In genomic region chr7:106069471-106070200, GRCh38 we compare ENCODE assay signal across 13 cellular contexts. TPM values are rescaled to one million over a fixed set of nuclear protein-coding genes. Genes with fewer than 3 reads are reported as not detected.
DNase-seq lines count a peak whose midpoint lies in the region; TF ChIP-seq lines count a peak whose summit lies in the region.
"Had no signal": no experiment of that assay in that cellular context is flagged by ENCODE, and none has a peak within 500 bp of the region (broad histone marks: within the 10 kb centered on the region; RNA-seq: fewer than 3 reads in every experiment).

No MANE protein-coding gene starts in this region.

- H3K9me3 Mint-ChIP-seq in Calu3 (ENCODE audit: low read depth, unreplicated experiment) (no peaks in the 10 kb centered on the region), neural progenitor cell (no peaks in the 10 kb centered on the region)
- no peaks in the 10 kb centered on the region for H3K9me3 Mint-ChIP-seq in activated T-helper 2 cell treated with anti-CD3 and anti-CD28 coated beads, Interferon-gamma antibody, Interleukin-2, Interleukin-4, amounts not matched to agents 10 μg/mL and 5 μg/mL and 100 μg/mL, durations not matched to agents 14 hours and 24 hours and 36 hours

- no peak overlapping the region for H3K27ac ChIP-seq in neural progenitor cell

- no peaks in the 10 kb centered on the region for H4K20me1 ChIP-seq in neural progenitor cell (ENCODE audit: low read depth)

- H3K27ac Mint-ChIP-seq in Calu3 (ENCODE audit: unreplicated experiment) (peak overlapping the region; percentile 52), neural progenitor cell (no peak overlapping the region)
- peak overlapping the region; percentile 43 for H3K27ac Mint-ChIP-seq in activated T-helper 2 cell treated with anti-CD3 and anti-CD28 coated beads, Interferon-gamma antibody, Interleukin-2, Interleukin-4, amounts not matched to agents 10 μg/mL and 5 μg/mL and 100 μg/mL, durations not matched to agents 14 hours and 24 hours and 36 hours

- CTCF ChIA-PET in Calu3 (lab: Charles Lee), result no interaction called here

- H3K4me1 Mint-ChIP-seq in Calu3 (ENCODE audit: low read depth, unreplicated experiment) (peaks cover 58% of the 10 kb centered on the region), neural progenitor cell (peaks cover 35% of the 10 kb centered on the region)
- peaks cover 58% of the 10 kb centered on the region for H3K4me1 Mint-ChIP-seq in activated T-helper 2 cell treated with anti-CD3 and anti-CD28 coated beads, Interferon-gamma antibody, Interleukin-2, Interleukin-4, amounts not matched to agents 10 μg/mL and 5 μg/mL and 100 μg/mL, durations not matched to agents 14 hours and 24 hours and 36 hours (ENCODE audit: low read depth)

- intact Hi-C loops in Calu3 (cut with micrococcal nuclease; ENCODE audit: unreplicated experiment), result loop anchor here (5.0 kb wide), 1 partner anchor 43 kb away; the partner anchor contains the start of gene SYPL1
- intact Hi-C loops in activated T-helper 2 cell treated with anti-CD3 and anti-CD28 coated beads, Interferon-gamma antibody, Interleukin-2, Interleukin-4, amounts not matched to agents 10 μg/mL and 5 μg/mL and 100 μg/mL, durations not matched to agents 14 hours and 24 hours and 36 hours (cut with micrococcal nuclease), result loop anchor here (10.0 kb wide), 1 partner anchor 215 kb away; the partner anchor contains the start of gene NAMPT

- peaks cover 11% of the 10 kb centered on the region for H3F3A ChIP-seq in neural progenitor cell (ENCODE audit: low read depth)

- no peaks in the 10 kb centered on the region for H3K27me3 ChIP-seq in neural progenitor cell
- H3K27me3 ChIP-seq: adrenal gland had no signal

- TF ChIP-seq CTCF in Calu3 (IDR thresholded peaks at IDR 0.05; ENCODE audit: unreplicated experiment) (no peak), neural progenitor cell (IDR thresholded peaks at IDR 0.05) (no peak)

- H3K4me3 ChIP-seq in neural progenitor cell, result no peak overlapping the region
- H3K4me3 ChIP-seq: adrenal gland had no signal

- DNase-seq in Calu3 (no peak), neural progenitor cell (ENCODE audit: low spot score) (no peak), ecto neural progenitor cell (ENCODE audit: low spot score) (no peak), NCI-H774 (lab: John Stamatoyannopoulos, UW) (no peak), NCI-H2227 treated with DMSO at 0.1 percent for 48 hours (lab: John Stamatoyannopoulos, UW) (no peak), cerebellum (ENCODE audit: low spot score) (no peak)
- DNase-seq in activated T-helper 2 cell treated with anti-CD3 and anti-CD28 coated beads, Interferon-gamma antibody, Interleukin-2, Interleukin-4, amounts not matched to agents 10 μg/mL and 5 μg/mL and 100 μg/mL, durations not matched to agents 14 hours and 24 hours and 36 hours (ENCODE audit: low spot score), result no peak
- DNase-seq: activated CD4-positive, alpha-beta T cell treated with anti-CD3 and anti-CD28 coated beads, Interleukin-2, amount 50 U/mL, for 4 hours; dermis blood vessel endothelial cell; nucleus accumbens; stimulated activated CD4-positive, alpha-beta T cell treated with anti-CD3 and anti-CD28 coated beads, Interleukin-1b, Interleukin-23, amount 100 ng/mL, for 48 hours had no signal

- H3K79me2 ChIP-seq in neural progenitor cell (ENCODE audit: low read depth), result no peaks in the 10 kb centered on the region

- peaks cover 19% of the 10 kb centered on the region for H3K4me1 ChIP-seq in neural progenitor cell

- no peaks in the 10 kb centered on the region for H3K27me3 Mint-ChIP-seq in Calu3 (ENCODE audit: unreplicated experiment)
- H3K27me3 Mint-ChIP-seq in activated T-helper 2 cell treated with anti-CD3 and anti-CD28 coated beads, Interferon-gamma antibody, Interleukin-2, Interleukin-4, amounts not matched to agents 10 μg/mL and 5 μg/mL and 100 μg/mL, durations not matched to agents 14 hours and 24 hours and 36 hours (ENCODE audit: low read depth), result no peaks in the 10 kb centered on the region
- peaks cover 13% of the 10 kb centered on the region for H3K27me3 Mint-ChIP-seq in neural progenitor cell (ENCODE audit: insufficient read depth, low read depth)

- H3K36me3 ChIP-seq in neural progenitor cell, result no peaks in the 10 kb centered on the region
- H3K36me3 ChIP-seq: adrenal gland had no signal

- H2AFZ ChIP-seq in neural progenitor cell (replicated peaks), result no peak overlapping the region

- H3K36me3 Mint-ChIP-seq in Calu3 (ENCODE audit: insufficient read depth, unreplicated experiment), result peaks cover 5% of the 10 kb centered on the region
- H3K36me3 Mint-ChIP-seq in activated T-helper 2 cell treated with anti-CD3 and anti-CD28 coated beads, Interferon-gamma antibody, Interleukin-2, Interleukin-4, amounts not matched to agents 10 μg/mL and 5 μg/mL and 100 μg/mL, durations not matched to agents 14 hours and 24 hours and 36 hours (ENCODE audit: low read depth), result peaks cover 6% of the 10 kb centered on the region
- no peaks in the 10 kb centered on the region for H3K36me3 Mint-ChIP-seq in neural progenitor cell

- H3K4me3 Mint-ChIP-seq in Calu3 (ENCODE audit: low read depth, unreplicated experiment) (no peak overlapping the region), neural progenitor cell (peak overlapping the region; percentile 7)
- H3K4me3 Mint-ChIP-seq in activated T-helper 2 cell treated with anti-CD3 and anti-CD28 coated beads, Interferon-gamma antibody, Interleukin-2, Interleukin-4, amounts not matched to agents 10 μg/mL and 5 μg/mL and 100 μg/mL, durations not matched to agents 14 hours and 24 hours and 36 hours (ENCODE audit: low read depth), result no peak overlapping the region

- BruUV-seq in Calu3 (replicated peaks; lab: Mats Ljungman, UMichigan), result no TSS peak

- H3K9ac ChIP-seq in neural progenitor cell, result no peak overlapping the region

- no peak for TF ChIP-seq RAD21 in Ishikawa (IDR thresholded peaks at IDR 0.05; ENCODE audit: low read depth)

- no peak overlapping the region for H3K4me2 ChIP-seq in neural progenitor cell

- H3K9me3 ChIP-seq in neural progenitor cell (ENCODE audit: low read depth), result no peaks in the 10 kb centered on the region
- H3K9me3 ChIP-seq: adrenal gland had no signal

- no peak for TF ChIP-seq EP300 in Ishikawa (IDR thresholded peaks at IDR 0.05; ENCODE audit: borderline replicate concordance)

TF ChIP-seq in Ishikawa, 13 proteins besides CTCF, POLR2A, EP300 and RAD21:
- 0 out of 2 replicates have a peak, but pooled peaks have one; percentile 30 for TF ChIP-seq YY1 (IDR thresholded peaks at IDR 0.05; ENCODE audit: low read depth)
- no peak for TF ChIP-seq USF1 (IDR thresholded peaks at IDR 0.05)

RNA-seq across cellular contexts. Expression of gene SYPL1, which starts 42.5 kb away (rescaled TPM):
- total RNA-seq in Calu3 (2022) (76.1 and 88.3 TPM in 2 replicates), neural progenitor cell (ENCODE audit: low replicate concordance) (29.9 and 48.8 TPM in 2 replicates), cerebellum (24.7 TPM)
- total RNA-seq in activated T-helper 2 cell treated with anti-CD3 and anti-CD28 coated beads, Interferon-gamma antibody, Interleukin-2, Interleukin-4, amounts not matched to agents 10 μg/mL and 5 μg/mL and 100 μg/mL, durations not matched to agents 14 hours and 24 hours and 36 hours, result 38.2 and 40.9 TPM in 2 replicates
